In genomic region chr15:89096664-89097063, GRCh38 we compare ENCODE assay signal across 17 cellular contexts. TPM values are rescaled to one million over a fixed set of nuclear protein-coding genes. Genes with fewer than 3 reads are reported as not detected.
DNase-seq lines count a peak whose midpoint lies in the region; ATAC-seq and TF ChIP-seq lines count a peak whose summit lies in the region.
"Had no signal": no experiment of that assay in that cellular context is flagged by ENCODE, and none has a peak within 500 bp of the region (broad histone marks: within the 10 kb centered on the region; RNA-seq: fewer than 3 reads in every experiment).

No MANE protein-coding gene starts in this region.

- H3K9me3 ChIP-seq in gastroesophageal sphincter, result no peaks in the 10 kb centered on the region

- TF ChIP-seq CTCF in VCaP (conservative IDR thresholded peaks at IDR 0.05) (no peak; the same call in 1 of the 2 replicates), gastroesophageal sphincter (IDR thresholded peaks at IDR 0.05) (no peak)

- H3K27me3 ChIP-seq in gastroesophageal sphincter (no peaks in the 10 kb centered on the region), rectal smooth muscle tissue (ENCODE audit: control insufficient read depth, insufficient read depth, low read length) (no peaks in the 10 kb centered on the region)

- peaks cover 13 to 100% (median 35%) of the 10 kb centered on the region in 3 donors for H3K4me1 ChIP-seq in gastroesophageal sphincter
- H3K4me1 ChIP-seq in rectal smooth muscle tissue (ENCODE audit: control insufficient read depth, insufficient read depth, low read length), result peaks cover 52% of the 10 kb centered on the region

- 19 to 29% methylated on average over 5 of the region's 5 CpGs for WGBS in gastroesophageal sphincter (ENCODE audit: low coverage in 1 of 2), 2 donors

- H3K27ac ChIP-seq in VCaP, result peak overlapping the region; percentile 92
- H3K27ac ChIP-seq in gastroesophageal sphincter, result peak overlapping the region; percentile 26 to 98 (median 78)
- H3K27ac ChIP-seq in rectal smooth muscle tissue (ENCODE audit: low read depth, low read length), result peak overlapping the region; percentile 59

- H3K4me3 ChIP-seq in gastroesophageal sphincter, result no peak overlapping the region
- H3K4me3 ChIP-seq in rectal smooth muscle tissue (ENCODE audit: low read length), result no peak overlapping the region

- ATAC-seq in gastroesophageal sphincter (no peak), HG02973 (IDR thresholded peaks at IDR 0.05; ENCODE audit: unreplicated experiment) (no peak)
- ATAC-seq: T-cell had no signal

- no peaks in the 10 kb centered on the region for H3K36me3 ChIP-seq in gastroesophageal sphincter
- H3K36me3 ChIP-seq in rectal smooth muscle tissue (ENCODE audit: control insufficient read depth, insufficient read depth, low read length), result no peaks in the 10 kb centered on the region

- no peak overlapping the region for H3K9ac ChIP-seq in rectal smooth muscle tissue (ENCODE audit: low read length)

- no peak for TF ChIP-seq EP300 in gastroesophageal sphincter (IDR thresholded peaks at IDR 0.05)

- peak; percentile 27 for DNase-seq in AG08395 (ENCODE audit: low spot score)
- no peak for DNase-seq in stimulated activated CD4-positive, alpha-beta T cell treated with anti-CD3 and anti-CD28 coated beads, Interleukin-4, amount 100 ng/mL, for 1 hour
- no peak for DNase-seq in NCI-H2227 (lab: John Stamatoyannopoulos, UW; ENCODE audit: unreplicated experiment)
- no peak for DNase-seq in kidney tubule cell (ENCODE audit: low spot score)
- DNase-seq: activated B cell treated with CpG ODN at 0.5 μM for 24 hours; aorta; GF-D8; H7; MM.1S; NCI-H2029; NCI-H774; stimulated activated CD8-positive, alpha-beta memory T cell treated with anti-CD3 and anti-CD28 coated beads, Interleukin-4, amount 100 ng/mL, for 48 hours; T-cell had no signal

- TF ChIP-seq POLR2A in gastroesophageal sphincter (IDR thresholded peaks at IDR 0.05), result no peak

RNA-seq across cellular contexts. Expression of gene ABHD2, which starts 8.4 kb away (rescaled TPM):
- total RNA-seq in gastroesophageal sphincter, result 100 to 1,000 TPM in 1 of 4 donors, 10 to 100 TPM in 3; 54.6 to 108 (median 75.9) TPM
